Comparison of ENCODE assay signal across 8 cellular contexts in genomic region chr5:142108432-142109355, GRCh38.
DNase-seq lines count a peak whose midpoint lies in the region; ATAC-seq lines count a peak whose summit lies in the region.

A gene with protein sequence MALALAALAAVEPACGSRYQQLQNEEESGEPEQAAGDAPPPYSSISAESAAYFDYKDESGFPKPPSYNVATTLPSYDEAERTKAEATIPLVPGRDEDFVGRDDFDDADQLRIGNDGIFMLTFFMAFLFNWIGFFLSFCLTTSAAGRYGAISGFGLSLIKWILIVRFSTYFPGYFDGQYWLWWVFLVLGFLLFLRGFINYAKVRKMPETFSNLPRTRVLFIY (plus strand): TSS chr5:142108779. CDS start chr5:142108975, 196 bp downstream.

- H3K27me3 ChIP-seq in BLaER1 = peaks cover 27% of the 10 kb centered on the region

- peak within 1 kb of the TSS; percentile 81 for H3K4me3 ChIP-seq in BLaER1

- ATAC-seq in HG03432 (IDR thresholded peaks at IDR 0.05; ENCODE audit: unreplicated experiment) = peak; percentile 98

- peak within 1 kb of the TSS; percentile 81 for H3K9ac ChIP-seq in BLaER1

- no peaks in the 10 kb centered on the region for H3K9me3 ChIP-seq in BLaER1

- H3K4me1 ChIP-seq in BLaER1 = peaks cover 30% of the 10 kb centered on the region

- H3K36me3 ChIP-seq in BLaER1 = no peaks in the 10 kb centered on the region

- peak within 1 kb of the TSS; percentile 96 for H3K4me2 ChIP-seq in BLaER1

- H3K27ac ChIP-seq in BLaER1 = peak within 1 kb of the TSS; percentile 66

- DNase-seq in GM19238 (ENCODE audit: insufficient read length, low spot score) (peak; percentile 64), NCI-H82 treated with DMSO at 0.1 percent for 48 hours (lab: John Stamatoyannopoulos, UW; ENCODE audit: unreplicated experiment) (peak; percentile 30), medulla oblongata (ENCODE audit: extremely low spot score) (peak; percentile 77)
- DNase-seq in activated CD8-positive, alpha-beta memory T cell treated with anti-CD3 and anti-CD28 coated beads for 1 hour (ENCODE audit: extremely low read depth in 1 of 2, low read depth in 1 of 2) = peak; percentile 54 to 75
- DNase-seq in effector CD8-positive, alpha-beta T cell (lab: John Stamatoyannopoulos, UW) = peak; percentile 67
- peak; percentile 71 to 82 (median 73) for DNase-seq in stimulated activated CD4-positive, alpha-beta T cell treated with anti-CD3 and anti-CD28 coated beads, TNF-alpha, amount 100 ng/mL, for 48 hours (ENCODE audit: low read depth in 3 of 3)

- peaks cover 19% of the 10 kb centered on the region for H4K20me1 ChIP-seq in BLaER1

Comparison
In these comparisons a context has a peak if more than half of its experiments do, and no peak if none do; other contexts are left out.
1. Peak in every context shown above with its lines: DNase-seq, ATAC-seq, H3K4me3 ChIP-seq and H3K27ac ChIP-seq.